In genomic region chr5:172150514-172151425, GRCh38 we compare ENCODE assay signal across 1 cellular context.
A peak's percentile ranks its signal among the peaks of the same experiment; 100 is the strongest.
TF ChIP-seq lines count a peak whose summit lies in the region.

No MANE protein-coding gene starts in this region.

TF ChIP-seq in K562, 482 proteins besides CTCF, POLR2A, EP300 and RAD21 (continued from another document and continues in another):
- TF ChIP-seq ATF3 (IDR thresholded peaks at IDR 0.05) (no peak), ATF3 (CRISPR knock-in tag; conservative IDR thresholded peaks at IDR 0.05) (no peak), MXI1 (IDR thresholded peaks at IDR 0.05; ENCODE audit: low read depth, low read length) (no peak), BRF1 (IDR thresholded peaks at IDR 0.05; ENCODE audit: borderline replicate concordance, extremely low read depth, insufficient read length) (no peak), FOXA1 (IDR thresholded peaks at IDR 0.05; ENCODE audit: borderline replicate concordance) (no peak), PURB (CRISPR knock-in tag; IDR thresholded peaks at IDR 0.05; ENCODE audit: low read depth) (no peak), RFX1 (IDR thresholded peaks at IDR 0.05) (no peak; the same call in 1 of the 2 replicates), CGGBP1 (CRISPR knock-in tag; IDR thresholded peaks at IDR 0.05) (no peak), ZNF41 (CRISPR knock-in tag; conservative IDR thresholded peaks at IDR 0.05) (no peak), FOXP1 (CRISPR knock-in tag; IDR thresholded peaks at IDR 0.05) (no peak), ZNF280A (IDR thresholded peaks at IDR 0.05; ENCODE audit: low read depth, partially characterized antibody) (no peak), LCOR (CRISPR knock-in tag; IDR thresholded peaks at IDR 0.05) (0 out of 2 replicates have a peak, but pooled peaks have one; percentile 59), C11orf30 (IDR thresholded peaks at IDR 0.05; ENCODE audit: low read depth) (no peak), GATAD2A (IDR thresholded peaks at IDR 0.05) (no peak), ZNF239 (CRISPR knock-in tag; IDR thresholded peaks at IDR 0.05) (no peak), TBP (optimal IDR thresholded peaks at IDR 0.05; ENCODE audit: low read depth, low read length) (no peak), ARHGAP35 (IDR thresholded peaks at IDR 0.05; ENCODE audit: partially characterized antibody) (no peak), HOMEZ (CRISPR knock-in tag; IDR thresholded peaks at IDR 0.05) (no peak), MEIS2 (IDR thresholded peaks at IDR 0.05; ENCODE audit: partially characterized antibody) (peak; percentile 65), OTX1 (CRISPR knock-in tag; IDR thresholded peaks at IDR 0.05) (no peak), HDAC2 (IDR thresholded peaks at IDR 0.05) (peak; percentile 64; the same call in 1 of the 2 replicates), FOXM1 (IDR thresholded peaks at IDR 0.05; ENCODE audit: low read depth) (no peak), FOXM1 (CRISPR knock-in tag; IDR thresholded peaks at IDR 0.05; ENCODE audit: low read depth) (no peak), HCFC1 (IDR thresholded peaks at IDR 0.05; ENCODE audit: low read depth, low read length) (no peak), ZNF436 (CRISPR knock-in tag; IDR thresholded peaks at IDR 0.05) (no peak), E2F5 (CRISPR knock-in tag; IDR thresholded peaks at IDR 0.05) (no peak), RFX7 (CRISPR knock-in tag; IDR thresholded peaks at IDR 0.05) (no peak), SLC30A9 (CRISPR knock-in tag; IDR thresholded peaks at IDR 0.05) (no peak), ZBTB34 (CRISPR knock-in tag; IDR thresholded peaks at IDR 0.05) (no peak), MNT (conservative IDR thresholded peaks at IDR 0.05) (peak in 1 of 2 experiments; percentile 58; a peak in 2 of 4 replicates), NUFIP1 (IDR thresholded peaks at IDR 0.05; ENCODE audit: partially characterized antibody) (no peak), SMAD4 (CRISPR knock-in tag; conservative IDR thresholded peaks at IDR 0.05) (peak; percentile 72), ZNF174 (CRISPR knock-in tag; IDR thresholded peaks at IDR 0.05) (no peak), ZNF24 (IDR thresholded peaks at IDR 0.05) (no peak), SMAD2 (IDR thresholded peaks at IDR 0.05; ENCODE audit: low read depth, low read length) (no peak), NR3C1 (CRISPR knock-in tag; IDR thresholded peaks at IDR 0.05) (no peak), ZNF3 (CRISPR knock-in tag; IDR thresholded peaks at IDR 0.05) (no peak), ZNF143 (CRISPR knock-in tag; IDR thresholded peaks at IDR 0.05) (no peak), WHSC1 (IDR thresholded peaks at IDR 0.05; ENCODE audit: low read length) (no peak), CREB5 (CRISPR knock-in tag; IDR thresholded peaks at IDR 0.05) (no peak), MAFF (IDR thresholded peaks at IDR 0.05; ENCODE audit: low read length) (no peak), ZNF23 (CRISPR knock-in tag; IDR thresholded peaks at IDR 0.05) (no peak), TAL1 (IDR thresholded peaks at IDR 0.05) (no peak), ETS1 (conservative IDR thresholded peaks at IDR 0.05; ENCODE audit: control insufficient read depth, low read depth, low read length) (no peak), ESRRA (IDR thresholded peaks at IDR 0.05; ENCODE audit: borderline replicate concordance, low read depth) (peak; percentile 93; the same call in 1 of the 2 replicates), PHB (CRISPR knock-in tag; IDR thresholded peaks at IDR 0.05) (no peak), TARDBP (IDR thresholded peaks at IDR 0.05) (no peak), MEF2D (tag; conservative IDR thresholded peaks at IDR 0.05; ENCODE audit: low read depth) (no peak), PHF8 (IDR thresholded peaks at IDR 0.05; ENCODE audit: borderline replicate concordance, low read length) (no peak), CBX2 (IDR thresholded peaks at IDR 0.05; ENCODE audit: insufficient read depth, low read length, poor library complexity, severe bottlenecking) (no peak), MTA2 (IDR thresholded peaks at IDR 0.05; ENCODE audit: low read depth) (no peak), LARP7 (IDR thresholded peaks at IDR 0.05) (no peak), ZNF766 (CRISPR knock-in tag; conservative IDR thresholded peaks at IDR 0.05) (0 out of 2 replicates have a peak, but pooled peaks have one; percentile 28), BCL6 (CRISPR knock-in tag; IDR thresholded peaks at IDR 0.05) (no peak), E2F1 (CRISPR knock-in tag; IDR thresholded peaks at IDR 0.05) (no peak), CAMTA2 (CRISPR knock-in tag; conservative IDR thresholded peaks at IDR 0.05) (no peak), SRSF9 (IDR thresholded peaks at IDR 0.05; ENCODE audit: borderline replicate concordance, low read depth, low read length) (no peak), AFF1 (IDR thresholded peaks at IDR 0.05; ENCODE audit: low read depth in 1 of 2, partially characterized antibody in 2 of 2) (no peak), ZNF408 (CRISPR knock-in tag; IDR thresholded peaks at IDR 0.05; ENCODE audit: low read depth) (no peak)
